In the genomic region with DNA sequence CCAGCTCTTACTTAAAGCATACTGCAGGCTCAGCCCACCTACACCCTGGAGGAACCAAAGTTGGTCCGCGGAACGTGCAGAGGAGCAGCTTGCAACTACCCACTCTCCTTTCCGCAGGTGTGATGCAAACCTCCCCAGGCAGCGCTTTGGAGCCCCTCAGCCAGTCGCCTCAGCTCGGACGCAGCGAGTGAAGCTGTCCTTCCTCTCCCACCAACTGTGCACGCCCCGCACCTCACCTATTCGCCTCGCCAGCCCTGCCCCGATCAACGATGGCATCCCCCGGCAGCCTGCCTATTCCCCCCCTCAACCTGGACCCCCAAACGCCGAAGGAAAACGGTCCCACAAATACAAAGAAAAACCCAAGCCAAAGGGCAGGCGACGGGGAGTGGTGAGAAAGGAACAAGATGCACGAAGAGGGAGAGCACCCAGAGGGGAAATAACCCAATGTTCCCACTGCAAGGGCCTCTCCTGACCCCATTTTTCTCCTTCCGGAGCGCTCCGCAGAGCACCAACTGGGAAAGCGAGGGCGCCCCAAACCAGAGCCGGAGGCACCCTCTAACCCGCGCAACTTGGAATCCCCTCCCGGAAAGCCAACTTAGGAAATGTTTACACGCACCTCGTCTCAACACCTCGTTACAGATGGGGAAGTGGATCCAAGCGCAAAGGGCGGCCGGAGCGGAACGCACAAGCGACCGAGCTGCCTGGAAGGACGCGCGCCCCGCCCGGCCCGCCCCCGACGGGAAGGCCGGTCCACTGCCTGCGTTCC, we compare ENCODE assay signal across 8 cellular contexts. TPM values are rescaled to one million over a fixed set of nuclear protein-coding genes. Genes with fewer than 3 reads are reported as not detected.
DNase-seq lines count a peak whose midpoint lies in the region; ATAC-seq and TF ChIP-seq lines count a peak whose summit lies in the region.

No MANE protein-coding gene starts in this region.

- H3K9me3 ChIP-seq in Panc1 (ENCODE audit: control insufficient read depth, insufficient read depth, low read depth, low read length) (no peaks in the 10 kb centered on the region), neutrophil (no peaks in the 10 kb centered on the region), vagina (no peaks in the 10 kb centered on the region)

- BruUV-seq in Panc1 (replicated peaks; lab: Mats Ljungman, UMichigan) = no TSS peak

- in situ Hi-C loops in Panc1 (cut with HindIII; ENCODE audit: low pct_unique_long_range_greater_than_20kb, low sequenced_read_pairs) = no loop called here

- H3K4me3 ChIP-seq in Panc1 (ENCODE audit: low read depth in 2 of 2, low read length in 2 of 2) (peak overlapping the region; percentile 88 to 89), neutrophil (ENCODE audit: low read depth in 1 of 2, low read length in 1 of 2) (peak overlapping the region; percentile 97 to 98), vagina (peak overlapping the region; percentile 85 to 89)

- CTCF ChIA-PET in Panc1 (lab: Charles Lee) = no interaction called here
- CTCF ChIA-PET in activated naive CD4-positive, alpha-beta T cell treated with anti-CD3 and anti-CD28 coated beads for 36 hours (lab: Charles Lee) = interaction anchor here (2.3 to 4.1 kb wide), 2 partner anchors 22 to 35 kb away, joined by 7 to 21 read pairs; no protein-coding TSS in a partner anchor

- no peaks in the 10 kb centered on the region for H3K27me3 Mint-ChIP-seq in activated naive CD4-positive, alpha-beta T cell treated with anti-CD3 and anti-CD28 coated beads for 36 hours (ENCODE audit: low read depth)

- H3K27ac ChIP-seq in Panc1 (ENCODE audit: low read length) (peak overlapping the region; percentile 82), neutrophil (peak overlapping the region; percentile 100), vagina (peak overlapping the region; percentile 93)

- DNase-seq in AG20443 (ENCODE audit: low spot score) (peak; percentile 72), Panc1 (ENCODE audit: low read depth, low spot score) (no peak), globus pallidus (ENCODE audit: low spot score) (peak; percentile 42), vagina (ENCODE audit: extremely low spot score in 2 of 2) (no peak)
- peak; percentile 68 for DNase-seq in activated naive CD4-positive, alpha-beta T cell treated with anti-CD3 and anti-CD28 coated beads for 36 hours

- TF ChIP-seq POLR2A in vagina (IDR thresholded peaks at IDR 0.05) = no peak

- POLR2A ChIA-PET in Panc1 (lab: Charles Lee) = no interaction called here

- no peaks in the 10 kb centered on the region for H3K9me3 Mint-ChIP-seq in activated naive CD4-positive, alpha-beta T cell treated with anti-CD3 and anti-CD28 coated beads for 36 hours

- ATAC-seq in GM19023 (IDR thresholded peaks at IDR 0.05; ENCODE audit: unreplicated experiment) (peak; percentile 59), HG03175 (IDR thresholded peaks at IDR 0.05; ENCODE audit: unreplicated experiment) (peak; percentile 59), Panc1 (peak; percentile 79)

- H3K4me1 Mint-ChIP-seq in activated naive CD4-positive, alpha-beta T cell treated with anti-CD3 and anti-CD28 coated beads for 36 hours (ENCODE audit: low read depth) = peaks cover 41% of the 10 kb centered on the region

- peaks cover 15% of the 10 kb centered on the region for H3K36me3 Mint-ChIP-seq in activated naive CD4-positive, alpha-beta T cell treated with anti-CD3 and anti-CD28 coated beads for 36 hours (ENCODE audit: low read depth)

- TF ChIP-seq CTCF in Panc1 (IDR thresholded peaks at IDR 0.05) (no peak), neutrophil (IDR thresholded peaks at IDR 0.05) (no peak), vagina (IDR thresholded peaks at IDR 0.05) (no peak)

- H3K4me3 Mint-ChIP-seq in activated naive CD4-positive, alpha-beta T cell treated with anti-CD3 and anti-CD28 coated beads for 36 hours = peak overlapping the region; percentile 98

- H3K36me3 ChIP-seq in Panc1 (ENCODE audit: control insufficient read depth, insufficient read depth, low read length) = no peaks in the 10 kb centered on the region; the same call in 1 of the 2 replicates
- H3K36me3 ChIP-seq in neutrophil = peaks cover 29% of the 10 kb centered on the region
- H3K36me3 ChIP-seq in vagina = peaks cover 0 to 21% of the 10 kb centered on the region in 2 donors

- no peaks in the 10 kb centered on the region for H3K27me3 ChIP-seq in Panc1 (ENCODE audit: control insufficient read depth, insufficient read depth, low read length)
- no peaks in the 10 kb centered on the region for H3K27me3 ChIP-seq in neutrophil
- H3K27me3 ChIP-seq in vagina = no peaks in the 10 kb centered on the region

- intact Hi-C loops in Panc1 (cut with micrococcal nuclease; ENCODE audit: unreplicated experiment) = no loop called here
- intact Hi-C loops in activated naive CD4-positive, alpha-beta T cell treated with anti-CD3 and anti-CD28 coated beads for 36 hours (cut with micrococcal nuclease) = loop anchor here (1.0 to 2.0 kb wide), 4 partner anchors 28 to 411 kb away; a partner anchor contains a TSS
- intact Hi-C loops in vagina (cut with DNase I) = no loop called here

- H3K27ac Mint-ChIP-seq in activated naive CD4-positive, alpha-beta T cell treated with anti-CD3 and anti-CD28 coated beads for 36 hours = peak overlapping the region; percentile 88

- H3K4me1 ChIP-seq in Panc1 (ENCODE audit: control insufficient read depth, insufficient read depth, low read length) (peaks cover 3% of the 10 kb centered on the region; the same call in 1 of the 2 replicates), neutrophil (ENCODE audit: control insufficient read depth in 1 of 2, insufficient read depth in 1 of 2, low read depth in 1 of 2, low read length in 1 of 2) (peaks cover 18 to 20% of the 10 kb centered on the region in 2 experiments), vagina (peaks cover 34% of the 10 kb centered on the region)

RNA-seq across cellular contexts. Expression of a gene that starts 0.7 kb away (rescaled TPM):
- total RNA-seq in Panc1 (2021; ENCODE audit: unreplicated experiment) (39.1 TPM), vagina (31.2 TPM)
- 43.1 TPM for polyA plus RNA-seq in Panc1 (2012; ENCODE audit: insufficient read length)
- 10 to 100 TPM; 32.0 to 36.3 TPM for total RNA-seq in activated naive CD4-positive, alpha-beta T cell treated with anti-CD3 and anti-CD28 coated beads for 36 hours

RNA-seq across cellular contexts. Expression of a gene that starts 0.7 kb away (rescaled TPM):
- total RNA-seq in Panc1 (2021; ENCODE audit: unreplicated experiment) (5.8 TPM), vagina (4.4 TPM)
- polyA plus RNA-seq in Panc1 (2012; ENCODE audit: insufficient read length) = 0.69 TPM
- total RNA-seq in activated naive CD4-positive, alpha-beta T cell treated with anti-CD3 and anti-CD28 coated beads for 36 hours = 1 to 10 TPM; 3.2 to 3.3 TPM

RNA-seq across cellular contexts. Expression of a gene that starts 17.5 kb away (rescaled TPM):
- 99.3 TPM for total RNA-seq in Panc1 (2021; ENCODE audit: unreplicated experiment)
- polyA plus RNA-seq in Panc1 (2012; ENCODE audit: insufficient read length) = 76.8 TPM
- 10 to 100 TPM; 48.1 to 51.1 TPM for total RNA-seq in activated naive CD4-positive, alpha-beta T cell treated with anti-CD3 and anti-CD28 coated beads for 36 hours
- 272 TPM for total RNA-seq in vagina

Comparison
In these comparisons a context has a peak if more than half of its experiments do, and no peak if none do; other contexts are left out.
1. DNase-seq: peak in AG20443 (single experiment), activated naive CD4-positive, alpha-beta T cell treated with anti-CD3 and anti-CD28 coated beads for 36 hours (single experiment) and globus pallidus (single experiment); none in Panc1 (single experiment) and vagina (0 of 2).
2. Peak in every context shown above with its lines, with median percentiles within 50 percentile points of each other: ATAC-seq, H3K27ac ChIP-seq and H3K4me3 ChIP-seq.